In the genomic region with DNA sequence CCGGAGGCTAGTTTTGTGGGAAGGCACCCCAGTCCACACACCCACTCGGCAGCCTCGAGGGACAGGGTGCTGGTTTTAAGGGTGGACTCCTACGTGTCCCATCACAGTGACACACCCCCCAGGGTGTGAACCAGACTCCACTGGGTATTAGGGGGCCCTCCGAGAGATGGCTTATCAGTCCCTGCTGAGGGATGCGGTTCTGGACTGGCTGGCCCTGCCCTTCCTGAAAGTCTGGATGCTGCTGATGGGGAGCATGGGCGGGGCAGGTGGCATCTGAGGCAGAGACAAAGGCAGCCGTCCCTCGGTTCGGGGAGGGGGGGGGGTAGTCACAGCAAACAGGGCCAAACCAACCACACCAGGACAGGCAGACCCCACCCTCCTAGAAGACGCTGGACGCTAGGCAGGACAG, we compare ENCODE assay signal across 9 cellular contexts. TPM values are rescaled to one million over a fixed set of nuclear protein-coding genes. Genes with fewer than 3 reads are reported as not detected.
DNase-seq lines count a peak whose midpoint lies in the region; ATAC-seq and TF ChIP-seq lines count a peak whose summit lies in the region.
"Had no signal": no experiment of that assay in that cellular context is flagged by ENCODE, and none has a peak within 500 bp of the region (broad histone marks: within the 10 kb centered on the region; RNA-seq: fewer than 3 reads in every experiment).

No MANE protein-coding gene starts in this region.

- H3K9me3 Mint-ChIP-seq in natural killer cell, result no peaks in the 10 kb centered on the region
- no peaks in the 10 kb centered on the region for H3K9me3 Mint-ChIP-seq in CD14-positive monocyte

- POLR2A ChIA-PET in A673 (lab: Charles Lee; ENCODE audit: low non-redundant PET), result no interaction called here

- CTCF ChIA-PET in A673 (lab: Charles Lee), result no interaction called here

- peak overlapping the region; percentile 78 for H3K27ac ChIP-seq in A673 (ENCODE audit: low read depth, low read length, poor library complexity, severe bottlenecking)
- H3K27ac ChIP-seq in HL-60 (replicated peaks), result peak overlapping the region; percentile 80
- H3K27ac ChIP-seq in ascending aorta, result peak overlapping the region; percentile 74 to 78

- H3K4me1 ChIP-seq in A673 (ENCODE audit: insufficient read depth, low read length, poor library complexity, severe bottlenecking) (peaks cover 8% of the 10 kb centered on the region), ascending aorta (peaks cover 4 to 7% of the 10 kb centered on the region in 2 donors)

- intact Hi-C loops in A673 (cut with micrococcal nuclease; ENCODE audit: unreplicated experiment) (loop anchor here (5.0 kb wide), 1 partner anchor 58 kb away; no protein-coding TSS in a partner anchor), ascending aorta (cut with DNase I) (loop anchor here (1.0 to 5.0 kb wide), 4 partner anchors 29 to 108 kb away; a partner anchor contains a TSS), natural killer cell (cut with micrococcal nuclease) (loop anchor here (2.0 to 10.0 kb wide), 5 partner anchors 15 to 361 kb away; a partner anchor contains a TSS), CD14-positive monocyte (cut with micrococcal nuclease) (loop anchor here (10.0 kb wide), 1 partner anchor 61 kb away; a partner anchor contains a TSS)

- H3K36me3 ChIP-seq in A673 (ENCODE audit: insufficient read depth, low read length, poor library complexity, severe bottlenecking), result peaks cover 17% of the 10 kb centered on the region
- H3K36me3 ChIP-seq in ascending aorta, result peaks cover 23 to 34% of the 10 kb centered on the region in 2 donors

- BruUV-seq in A673 (replicated peaks; lab: Mats Ljungman, UMichigan), result no TSS peak

- H3K9me3 ChIP-seq in A673 (ENCODE audit: low read depth, low read length, poor library complexity, severe bottlenecking) (no peaks in the 10 kb centered on the region), ascending aorta (no peaks in the 10 kb centered on the region)

- H3K27me3 ChIP-seq in A673 (replicated peaks; ENCODE audit: insufficient read depth, low read depth, low read length, poor library complexity) (no peaks in the 10 kb centered on the region), HL-60 (ENCODE audit: insufficient read depth, poor library complexity, severe bottlenecking) (no peaks in the 10 kb centered on the region), ascending aorta (no peaks in the 10 kb centered on the region)

- peak overlapping the region; percentile 91 for H3K27ac Mint-ChIP-seq in natural killer cell
- peak overlapping the region in 2 of 7 donors; percentile 58 to 83 for H3K27ac Mint-ChIP-seq in CD14-positive monocyte

- H3K4me3 Mint-ChIP-seq in natural killer cell (peak overlapping the region; percentile 74), CD14-positive monocyte (no peak overlapping the region)

- no peaks in the 10 kb centered on the region for H3K27me3 Mint-ChIP-seq in natural killer cell (ENCODE audit: low read depth in 2 of 2)
- peaks cover 0 to 3% (median 0%) of the 10 kb centered on the region in 3 donors for H3K27me3 Mint-ChIP-seq in CD14-positive monocyte (ENCODE audit: low read depth in 3 of 3)

- peaks cover 18 to 49% of the 10 kb centered on the region in 2 donors for H3K4me1 Mint-ChIP-seq in natural killer cell
- peaks cover 37% of the 10 kb centered on the region for H3K4me1 Mint-ChIP-seq in CD14-positive monocyte

- TF ChIP-seq CTCF in A673 (conservative IDR thresholded peaks at IDR 0.05; ENCODE audit: low read depth, low read length) (no peak), HL-60 (IDR thresholded peaks at IDR 0.05; ENCODE audit: insufficient read depth, low read length) (no peak), ascending aorta (IDR thresholded peaks at IDR 0.05) (no peak), natural killer cell (IDR thresholded peaks at IDR 0.05) (no peak), CD14-positive monocyte (IDR thresholded peaks at IDR 0.05) (no peak)

- H3K36me3 Mint-ChIP-seq in natural killer cell (peaks cover 15% of the 10 kb centered on the region), CD14-positive monocyte (peaks cover 44 to 62% of the 10 kb centered on the region in 2 donors)

- ATAC-seq in natural killer cell (no peak), HG02798 (IDR thresholded peaks at IDR 0.05; ENCODE audit: poor library complexity, unreplicated experiment) (no peak)

- DNase-seq in A673 (ENCODE audit: low spot score) (no peak), HL-60 (ENCODE audit: low read depth in 1 of 2, low spot score in 1 of 2) (no peak), ascending aorta (ENCODE audit: low spot score in 2 of 2) (no peak), natural killer cell (no peak), UCSD-AML1 (lab: John Stamatoyannopoulos, UW; ENCODE audit: unreplicated experiment) (no peak), CD14-positive monocyte (ENCODE audit: low spot score) (no peak), NCI-H2107 (lab: John Stamatoyannopoulos, UW) (no peak)

- H3K4me3 ChIP-seq in A673 (ENCODE audit: low read depth, low read length, poor library complexity, severe bottlenecking), result no peak overlapping the region
- H3K4me3 ChIP-seq in HL-60 (replicated peaks; ENCODE audit: insufficient read depth, low read length), result no peak overlapping the region
- H3K4me3 ChIP-seq in ascending aorta, result peak overlapping the region in 1 of 2 donors; percentile 70

RNA-seq across cellular contexts. Expression of a gene that starts 0.9 kb away (rescaled TPM):
- total RNA-seq in A673 (2021), result 53.3 and 58.3 TPM in 2 replicates
- 54.0 TPM for total RNA-seq in ascending aorta
- 10 to 100 TPM; 54.8 to 75.1 (median 64.7) TPM for total RNA-seq in natural killer cell
- polyA plus RNA-seq in CD14-positive monocyte, result 10 to 100 TPM in 1 of 2 donors, 1 to 10 TPM in 1; 9.4 to 16.0 TPM

RNA-seq across cellular contexts. Expression of a gene that starts 17.5 kb away (rescaled TPM):
- 0.17 and 0.28 TPM in 2 replicates for total RNA-seq in A673 (2021)
- total RNA-seq in ascending aorta, result not detected
- total RNA-seq in natural killer cell, result under 1 TPM in 2 of 3 donors, not detected in 1; 0.16 to 0.93 TPM
- polyA plus RNA-seq in CD14-positive monocyte, result not detected
- total RNA-seq: LHCN-M2 had no signal

RNA-seq across cellular contexts. Expression of a gene that starts 29.3 kb away (rescaled TPM):
- 77.9 and 94.4 TPM in 2 replicates for total RNA-seq in A673 (2021)
- 90.8 TPM for total RNA-seq in ascending aorta
- total RNA-seq in natural killer cell, result 100 to 1,000 TPM in 1 of 3 donors, 10 to 100 TPM in 2; 78.8 to 101 (median 92.8) TPM
- 100 to 1,000 TPM; 124 to 158 TPM for polyA plus RNA-seq in CD14-positive monocyte

RNA-seq across cellular contexts. Expression of a gene that starts 31.3 kb away (rescaled TPM):
- total RNA-seq in A673 (2021), result 0.80 TPM in 1 of 2 replicates, not detected in the other
- not detected for total RNA-seq in ascending aorta
- total RNA-seq in natural killer cell, result 1 to 10 TPM in 1 of 3 donors, under 1 TPM in 2; 0.72 to 1.1 (median 0.94) TPM
- not detected for polyA plus RNA-seq in CD14-positive monocyte

RNA-seq across cellular contexts. Expression of a gene that starts 45.9 kb away (rescaled TPM):
- total RNA-seq in A673 (2021), result 48.2 and 62.8 TPM in 2 replicates
- 118 TPM for total RNA-seq in ascending aorta
- 10 to 100 TPM; 15.7 to 20.4 (median 18.8) TPM for total RNA-seq in natural killer cell
- 10 to 100 TPM; 19.2 to 19.7 TPM for polyA plus RNA-seq in CD14-positive monocyte
